In the genomic region with DNA sequence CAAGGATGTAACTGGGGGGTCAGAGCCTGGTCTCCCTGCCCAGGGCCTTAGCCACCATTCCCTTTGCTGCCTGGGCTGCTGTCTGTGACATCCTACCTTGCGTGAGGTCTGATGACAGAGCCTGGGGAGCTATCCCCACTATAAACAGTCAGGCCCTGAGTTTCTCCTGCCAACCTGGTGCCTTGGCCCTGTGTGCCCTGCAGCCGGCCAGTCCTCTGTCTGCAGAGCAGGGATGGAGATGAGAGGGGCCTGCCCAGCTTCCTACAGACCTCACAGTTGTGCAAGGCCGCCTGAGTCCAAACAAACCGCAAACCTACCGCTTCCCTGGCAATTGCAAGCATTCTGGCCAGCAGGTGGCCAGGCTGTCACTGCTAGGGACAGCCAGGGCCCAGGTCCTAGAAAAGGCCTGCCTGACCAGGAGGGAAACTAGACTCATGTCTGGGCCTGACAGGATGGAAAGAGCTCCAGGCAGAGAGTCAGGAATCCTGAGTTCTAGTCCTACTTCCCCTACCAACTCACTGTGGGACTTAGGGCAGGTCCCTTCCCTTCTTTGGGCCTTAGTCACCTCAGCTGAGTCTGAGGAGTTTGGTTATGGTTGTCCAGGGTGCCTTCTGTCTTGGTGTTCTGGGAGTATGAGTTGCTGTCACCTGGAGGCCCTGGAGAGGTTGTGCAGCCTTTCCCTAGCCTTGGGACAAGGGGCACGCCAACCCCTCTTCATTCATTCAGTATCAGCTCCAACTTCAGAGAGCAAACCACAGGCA, we compare ENCODE assay signal across 1 cellular context.
A peak's percentile ranks its signal among the peaks of the same experiment; 100 is the strongest.
TF ChIP-seq lines count a peak whose summit lies in the region.

No MANE protein-coding gene starts in this region.

TF ChIP-seq in K562, 482 proteins besides CTCF, POLR2A, EP300 and RAD21 (continued from another document and continues in another):
- TF ChIP-seq, protein P1, sequence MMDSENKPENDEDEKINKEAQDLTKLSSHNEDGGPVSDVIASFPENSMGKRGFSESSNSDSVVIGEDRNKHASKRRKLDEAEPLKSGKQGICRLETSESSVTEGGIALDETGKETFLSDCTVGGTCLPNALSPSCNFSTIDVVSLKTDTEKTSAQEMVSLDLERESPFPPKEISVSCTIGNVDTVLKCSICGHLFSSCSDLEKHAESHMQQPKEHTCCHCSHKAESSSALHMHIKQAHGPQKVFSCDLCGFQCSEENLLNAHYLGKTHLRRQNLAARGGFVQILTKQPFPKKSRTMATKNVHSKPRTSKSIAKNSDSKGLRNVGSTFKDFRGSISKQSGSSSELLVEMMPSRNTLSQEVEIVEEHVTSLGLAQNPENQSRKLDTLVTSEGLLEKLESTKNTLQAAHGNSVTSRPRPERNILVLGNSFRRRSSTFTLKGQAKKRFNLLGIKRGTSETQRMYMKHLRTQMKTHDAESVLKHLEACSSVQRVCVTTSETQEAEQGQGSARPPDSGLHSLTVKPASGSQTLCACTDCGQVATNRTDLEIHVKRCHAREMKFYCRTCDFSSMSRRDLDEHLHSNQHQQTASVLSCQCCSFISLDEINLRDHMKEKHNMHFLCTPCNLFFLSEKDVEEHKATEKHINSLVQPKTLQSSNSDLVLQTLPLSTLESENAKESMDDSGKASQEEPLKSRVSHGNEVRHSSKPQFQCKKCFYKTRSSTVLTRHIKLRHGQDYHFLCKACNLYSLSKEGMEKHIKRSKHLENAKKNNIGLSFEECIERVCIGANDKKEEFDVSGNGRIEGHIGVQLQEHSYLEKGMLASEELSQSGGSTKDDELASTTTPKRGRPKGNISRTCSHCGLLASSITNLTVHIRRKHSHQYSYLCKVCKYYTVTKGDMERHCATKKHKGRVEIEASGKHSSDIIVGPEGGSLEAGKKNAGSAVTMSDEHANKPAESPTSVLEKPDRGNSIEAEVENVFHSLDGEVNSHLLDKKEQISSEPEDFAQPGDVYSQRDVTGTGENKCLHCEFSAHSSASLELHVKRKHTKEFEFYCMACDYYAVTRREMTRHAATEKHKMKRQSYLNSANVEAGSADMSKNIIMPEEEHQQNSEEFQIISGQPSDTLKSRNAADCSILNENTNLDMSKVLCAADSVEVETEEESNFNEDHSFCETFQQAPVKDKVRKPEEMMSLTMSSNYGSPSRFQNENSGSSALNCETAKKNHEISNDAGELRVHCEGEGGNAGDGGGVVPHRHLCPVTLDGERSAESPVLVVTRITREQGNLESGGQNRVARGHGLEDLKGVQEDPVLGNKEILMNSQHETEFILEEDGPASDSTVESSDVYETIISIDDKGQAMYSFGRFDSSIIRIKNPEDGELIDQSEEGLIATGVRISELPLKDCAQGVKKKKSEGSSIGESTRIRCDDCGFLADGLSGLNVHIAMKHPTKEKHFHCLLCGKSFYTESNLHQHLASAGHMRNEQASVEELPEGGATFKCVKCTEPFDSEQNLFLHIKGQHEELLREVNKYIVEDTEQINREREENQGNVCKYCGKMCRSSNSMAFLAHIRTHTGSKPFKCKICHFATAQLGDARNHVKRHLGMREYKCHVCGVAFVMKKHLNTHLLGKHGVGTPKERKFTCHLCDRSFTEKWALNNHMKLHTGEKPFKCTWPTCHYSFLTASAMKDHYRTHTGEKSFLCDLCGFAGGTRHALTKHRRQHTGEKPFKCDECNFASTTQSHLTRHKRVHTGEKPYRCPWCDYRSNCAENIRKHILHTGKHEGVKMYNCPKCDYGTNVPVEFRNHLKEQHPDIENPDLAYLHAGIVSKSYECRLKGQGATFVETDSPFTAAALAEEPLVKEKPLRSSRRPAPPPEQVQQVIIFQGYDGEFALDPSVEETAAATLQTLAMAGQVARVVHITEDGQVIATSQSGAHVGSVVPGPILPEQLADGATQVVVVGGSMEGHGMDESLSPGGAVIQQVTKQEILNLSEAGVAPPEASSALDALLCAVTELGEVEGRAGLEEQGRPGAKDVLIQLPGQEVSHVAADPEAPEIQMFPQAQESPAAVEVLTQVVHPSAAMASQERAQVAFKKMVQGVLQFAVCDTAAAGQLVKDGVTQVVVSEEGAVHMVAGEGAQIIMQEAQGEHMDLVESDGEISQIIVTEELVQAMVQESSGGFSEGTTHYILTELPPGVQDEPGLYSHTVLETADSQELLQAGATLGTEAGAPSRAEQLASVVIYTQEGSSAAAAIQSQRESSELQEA (IDR thresholded peaks at IDR 0.05; ENCODE audit: low read depth) = no peak
- TF ChIP-seq, protein P2, sequence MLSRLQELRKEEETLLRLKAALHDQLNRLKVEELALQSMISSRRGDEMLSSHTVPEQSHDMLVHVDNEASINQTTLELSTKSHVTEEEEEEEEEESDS (CRISPR knock-in tag; IDR thresholded peaks at IDR 0.05) = no peak
- no peak for TF ChIP-seq ZNF444 (CRISPR knock-in tag; IDR thresholded peaks at IDR 0.05)
- TF ChIP-seq, protein P3, sequence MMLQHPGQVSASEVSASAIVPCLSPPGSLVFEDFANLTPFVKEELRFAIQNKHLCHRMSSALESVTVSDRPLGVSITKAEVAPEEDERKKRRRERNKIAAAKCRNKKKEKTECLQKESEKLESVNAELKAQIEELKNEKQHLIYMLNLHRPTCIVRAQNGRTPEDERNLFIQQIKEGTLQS (IDR thresholded peaks at IDR 0.05) = no peak
- TF ChIP-seq, protein P3 (CRISPR knock-in tag; conservative IDR thresholded peaks at IDR 0.05) = peak; percentile 57; the same call in 1 of the 2 replicates
- TF ChIP-seq ZNF224 (CRISPR knock-in tag; IDR thresholded peaks at IDR 0.05) = no peak
- no peak for TF ChIP-seq JUN (IDR thresholded peaks at IDR 0.05; ENCODE audit: borderline replicate concordance, low read depth, low read length)
- no peak for TF ChIP-seq JUN (CRISPR knock-in tag; IDR thresholded peaks at IDR 0.05; ENCODE audit: borderline replicate concordance)
- TF ChIP-seq, protein P4, sequence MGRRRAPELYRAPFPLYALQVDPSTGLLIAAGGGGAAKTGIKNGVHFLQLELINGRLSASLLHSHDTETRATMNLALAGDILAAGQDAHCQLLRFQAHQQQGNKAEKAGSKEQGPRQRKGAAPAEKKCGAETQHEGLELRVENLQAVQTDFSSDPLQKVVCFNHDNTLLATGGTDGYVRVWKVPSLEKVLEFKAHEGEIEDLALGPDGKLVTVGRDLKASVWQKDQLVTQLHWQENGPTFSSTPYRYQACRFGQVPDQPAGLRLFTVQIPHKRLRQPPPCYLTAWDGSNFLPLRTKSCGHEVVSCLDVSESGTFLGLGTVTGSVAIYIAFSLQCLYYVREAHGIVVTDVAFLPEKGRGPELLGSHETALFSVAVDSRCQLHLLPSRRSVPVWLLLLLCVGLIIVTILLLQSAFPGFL (CRISPR knock-in tag; IDR thresholded peaks at IDR 0.05) = no peak
- TF ChIP-seq ETV6 (IDR thresholded peaks at IDR 0.05; ENCODE audit: borderline replicate concordance in 1 of 2, low read depth in 2 of 2, low read length in 1 of 2) = no peak
- TF ChIP-seq ETV6 (CRISPR knock-in tag; IDR thresholded peaks at IDR 0.05; ENCODE audit: borderline replicate concordance) = no peak
- TF ChIP-seq HNRNPH1 (optimal IDR thresholded peaks at IDR 0.05; ENCODE audit: low read depth, low read length) = no peak
- no peak for TF ChIP-seq ZFPM2 (CRISPR knock-in tag; IDR thresholded peaks at IDR 0.05)
- TF ChIP-seq ZNF507 (tag; conservative IDR thresholded peaks at IDR 0.05) = no peak
- TF ChIP-seq, protein P5, sequence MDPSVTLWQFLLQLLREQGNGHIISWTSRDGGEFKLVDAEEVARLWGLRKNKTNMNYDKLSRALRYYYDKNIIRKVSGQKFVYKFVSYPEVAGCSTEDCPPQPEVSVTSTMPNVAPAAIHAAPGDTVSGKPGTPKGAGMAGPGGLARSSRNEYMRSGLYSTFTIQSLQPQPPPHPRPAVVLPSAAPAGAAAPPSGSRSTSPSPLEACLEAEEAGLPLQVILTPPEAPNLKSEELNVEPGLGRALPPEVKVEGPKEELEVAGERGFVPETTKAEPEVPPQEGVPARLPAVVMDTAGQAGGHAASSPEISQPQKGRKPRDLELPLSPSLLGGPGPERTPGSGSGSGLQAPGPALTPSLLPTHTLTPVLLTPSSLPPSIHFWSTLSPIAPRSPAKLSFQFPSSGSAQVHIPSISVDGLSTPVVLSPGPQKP (CRISPR knock-in tag; IDR thresholded peaks at IDR 0.05) = no peak
- TF ChIP-seq NR2C1 (IDR thresholded peaks at IDR 0.05) = no peak
- peak; percentile 46; the same call in 1 of the 2 replicates for TF ChIP-seq NR2C1 (tag; IDR thresholded peaks at IDR 0.05)
- no peak for TF ChIP-seq MEIS2 (IDR thresholded peaks at IDR 0.05; ENCODE audit: partially characterized antibody)
- TF ChIP-seq, protein P6, sequence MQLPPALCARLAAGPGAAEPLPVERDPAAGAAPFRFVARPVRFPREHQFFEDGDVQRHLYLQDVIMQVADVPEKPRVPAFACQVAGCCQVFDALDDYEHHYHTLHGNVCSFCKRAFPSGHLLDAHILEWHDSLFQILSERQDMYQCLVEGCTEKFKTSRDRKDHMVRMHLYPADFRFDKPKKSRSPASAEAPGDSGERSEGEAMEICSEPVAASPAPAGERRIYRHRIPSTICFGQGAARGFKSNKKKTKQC (CRISPR knock-in tag; IDR thresholded peaks at IDR 0.05) = peak; percentile 38; the same call in 1 of the 2 replicates
- TF ChIP-seq TAF1 (IDR thresholded peaks at IDR 0.05; ENCODE audit: control insufficient read depth, extremely low read depth, insufficient read depth, low read length, severe bottlenecking) = no peak
- TF ChIP-seq, protein P7, sequence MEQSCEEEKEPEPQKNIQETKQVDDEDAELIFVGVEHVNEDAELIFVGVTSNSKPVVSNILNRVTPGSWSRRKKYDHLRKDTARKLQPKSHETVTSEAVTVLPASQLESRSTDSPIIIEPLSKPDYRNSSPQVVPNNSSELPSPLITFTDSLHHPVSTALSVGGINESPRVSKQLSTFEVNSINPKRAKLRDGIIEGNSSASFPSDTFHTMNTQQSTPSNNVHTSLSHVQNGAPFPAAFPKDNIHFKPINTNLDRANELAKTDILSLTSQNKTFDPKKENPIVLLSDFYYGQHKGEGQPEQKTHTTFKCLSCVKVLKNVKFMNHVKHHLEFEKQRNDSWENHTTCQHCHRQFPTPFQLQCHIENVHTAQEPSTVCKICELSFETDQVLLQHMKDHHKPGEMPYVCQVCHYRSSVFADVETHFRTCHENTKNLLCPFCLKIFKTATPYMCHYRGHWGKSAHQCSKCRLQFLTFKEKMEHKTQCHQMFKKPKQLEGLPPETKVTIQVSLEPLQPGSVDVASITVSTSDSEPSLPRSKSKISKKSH (CRISPR knock-in tag; IDR thresholded peaks at IDR 0.05) = no peak
- peak; percentile 42; the same call in 1 of the 2 replicates for TF ChIP-seq KLF6 (CRISPR knock-in tag; IDR thresholded peaks at IDR 0.05; ENCODE audit: borderline replicate concordance)
- TF ChIP-seq NR1H2 (CRISPR knock-in tag; IDR thresholded peaks at IDR 0.05) = no peak
- peak; percentile 66 for TF ChIP-seq MECOM (CRISPR knock-in tag; IDR thresholded peaks at IDR 0.05)
- TF ChIP-seq TSC22D4 (tag; IDR thresholded peaks at IDR 0.05) = no peak
- no peak for TF ChIP-seq RBM14 (IDR thresholded peaks at IDR 0.05; ENCODE audit: borderline replicate concordance, insufficient read depth, low read depth, low read length)
- 0 out of 2 replicates have a peak, but pooled peaks have one; percentile 15 for TF ChIP-seq ZNF41 (CRISPR knock-in tag; conservative IDR thresholded peaks at IDR 0.05)
- no peak for TF ChIP-seq HDAC3 (IDR thresholded peaks at IDR 0.05; ENCODE audit: borderline replicate concordance, partially characterized antibody)
- no peak for TF ChIP-seq GATA2 (CRISPR knock-in tag; IDR thresholded peaks at IDR 0.05)
- TF ChIP-seq MTF1 (CRISPR knock-in tag; IDR thresholded peaks at IDR 0.05; ENCODE audit: borderline replicate concordance) = 0 out of 2 replicates have a peak, but pooled peaks have one; percentile 52
- TF ChIP-seq, protein P8, sequence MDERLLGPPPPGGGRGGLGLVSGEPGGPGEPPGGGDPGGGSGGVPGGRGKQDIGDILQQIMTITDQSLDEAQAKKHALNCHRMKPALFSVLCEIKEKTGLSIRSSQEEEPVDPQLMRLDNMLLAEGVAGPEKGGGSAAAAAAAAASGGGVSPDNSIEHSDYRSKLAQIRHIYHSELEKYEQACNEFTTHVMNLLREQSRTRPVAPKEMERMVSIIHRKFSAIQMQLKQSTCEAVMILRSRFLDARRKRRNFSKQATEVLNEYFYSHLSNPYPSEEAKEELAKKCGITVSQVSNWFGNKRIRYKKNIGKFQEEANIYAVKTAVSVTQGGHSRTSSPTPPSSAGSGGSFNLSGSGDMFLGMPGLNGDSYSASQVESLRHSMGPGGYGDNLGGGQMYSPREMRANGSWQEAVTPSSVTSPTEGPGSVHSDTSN (CRISPR knock-in tag; IDR thresholded peaks at IDR 0.05; ENCODE audit: low read depth) = no peak
- TF ChIP-seq, protein P8 (tag; conservative IDR thresholded peaks at IDR 0.05; ENCODE audit: low read depth) = no peak
- no peak for TF ChIP-seq ZNF583 (CRISPR knock-in tag; IDR thresholded peaks at IDR 0.05)
- TF ChIP-seq BRF1 (IDR thresholded peaks at IDR 0.05; ENCODE audit: borderline replicate concordance, extremely low read depth, insufficient read length) = no peak
- TF ChIP-seq ZEB2 (IDR thresholded peaks at IDR 0.05) = no peak
- TF ChIP-seq PHF8 (IDR thresholded peaks at IDR 0.05; ENCODE audit: borderline replicate concordance, low read length) = no peak
- no peak for TF ChIP-seq PPARD (CRISPR knock-in tag; IDR thresholded peaks at IDR 0.05)
- TF ChIP-seq, protein P9, sequence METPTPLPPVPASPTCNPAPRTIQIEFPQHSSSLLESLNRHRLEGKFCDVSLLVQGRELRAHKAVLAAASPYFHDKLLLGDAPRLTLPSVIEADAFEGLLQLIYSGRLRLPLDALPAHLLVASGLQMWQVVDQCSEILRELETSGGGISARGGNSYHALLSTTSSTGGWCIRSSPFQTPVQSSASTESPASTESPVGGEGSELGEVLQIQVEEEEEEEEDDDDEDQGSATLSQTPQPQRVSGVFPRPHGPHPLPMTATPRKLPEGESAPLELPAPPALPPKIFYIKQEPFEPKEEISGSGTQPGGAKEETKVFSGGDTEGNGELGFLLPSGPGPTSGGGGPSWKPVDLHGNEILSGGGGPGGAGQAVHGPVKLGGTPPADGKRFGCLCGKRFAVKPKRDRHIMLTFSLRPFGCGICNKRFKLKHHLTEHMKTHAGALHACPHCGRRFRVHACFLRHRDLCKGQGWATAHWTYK (CRISPR knock-in tag; IDR thresholded peaks at IDR 0.05) = peak; percentile 87; the same call in 1 of the 2 replicates
- TF ChIP-seq SRF (CRISPR knock-in tag; IDR thresholded peaks at IDR 0.05) = peak in 1 of 2 experiments; percentile 47; a peak in 1 of 4 replicates
- TF ChIP-seq LEF1 (IDR thresholded peaks at IDR 0.05) = no peak
- peak; percentile 82 for TF ChIP-seq L3MBTL2 (IDR thresholded peaks at IDR 0.05)
- TF ChIP-seq ZBTB1 (CRISPR knock-in tag; IDR thresholded peaks at IDR 0.05; ENCODE audit: borderline replicate concordance, low read depth) = no peak
- TF ChIP-seq TCF7 (IDR thresholded peaks at IDR 0.05; ENCODE audit: borderline replicate concordance) = no peak
